Comparison of ENCODE assay signal across 14 cellular contexts in the genomic region with DNA sequence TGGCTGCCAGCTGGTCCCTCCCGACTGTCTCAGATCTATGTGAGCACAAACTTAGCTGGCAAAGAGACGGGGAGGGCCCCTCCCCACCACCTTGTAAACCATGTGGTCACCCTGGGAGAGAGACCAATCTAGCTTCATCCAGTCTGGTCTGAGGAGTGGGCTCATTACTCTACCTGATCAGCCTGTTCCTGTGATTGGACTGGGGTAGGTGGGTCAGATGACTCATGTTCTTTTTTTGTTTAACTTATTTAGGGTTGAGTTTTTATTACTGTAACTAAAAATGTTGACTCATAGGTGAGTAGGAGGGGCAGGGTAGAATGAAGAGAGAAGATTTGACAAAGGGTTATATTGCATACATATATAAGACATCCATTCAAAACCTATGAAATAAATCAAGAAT. TPM values are rescaled to one million over a fixed set of nuclear protein-coding genes. Genes with fewer than 3 reads are reported as not detected.
A peak's percentile ranks its signal among the peaks of the same experiment; 100 is the strongest.
DNase-seq lines count a peak whose midpoint lies in the region; ATAC-seq and TF ChIP-seq lines count a peak whose summit lies in the region.
"Had no signal": no experiment of that assay in that cellular context is flagged by ENCODE, and none has a peak within 500 bp of the region (broad histone marks: within the 10 kb centered on the region; RNA-seq: fewer than 3 reads in every experiment).

No MANE protein-coding gene starts in this region.

- H3K4me3 ChIP-seq in fibroblast of lung (replicated peaks in 1 of 4; ENCODE audit: control extremely low read depth in 1 of 4, insufficient read depth in 1 of 4, low read depth in 3 of 4, low read length in 4 of 4): no peak overlapping the region
- H3K4me3 ChIP-seq: stomach had no signal

- peak overlapping the region; percentile 44; the same call in 1 of the 2 replicates for H3K27ac ChIP-seq in RWPE1
- no peak overlapping the region for H3K27ac ChIP-seq in fibroblast of lung (ENCODE audit: insufficient read depth, low read length)
- H3K27ac ChIP-seq: neutrophil had no signal

- POLR2A ChIA-PET in RWPE1 (lab: Yijun Ruan, JAX; ENCODE audit: low non-redundant PET): no interaction called here

- peaks cover 50% of the 10 kb centered on the region for H3K36me3 Mint-ChIP-seq in type B pancreatic cell

- peaks cover 3% of the 10 kb centered on the region for H3K4me1 ChIP-seq in fibroblast of lung (ENCODE audit: control insufficient read depth, extremely low read depth, insufficient read depth, low read length)

- H3K4me1 Mint-ChIP-seq in type B pancreatic cell (ENCODE audit: unreplicated experiment): peaks cover 27% of the 10 kb centered on the region

- H3K9me3 Mint-ChIP-seq in type B pancreatic cell: no peaks in the 10 kb centered on the region

- no peak for TF ChIP-seq CTCF in RWPE1 (conservative IDR thresholded peaks at IDR 0.05; ENCODE audit: low read depth)
- TF ChIP-seq CTCF in fibroblast of lung (conservative IDR thresholded peaks at IDR 0.05 in 1 of 2, IDR thresholded peaks at IDR 0.05 in 1 of 2; ENCODE audit: low read depth in 1 of 2, low read length in 2 of 2): no peak
- TF ChIP-seq CTCF in type B pancreatic cell (conservative IDR thresholded peaks at IDR 0.05): no peak

- H2AFZ ChIP-seq in fibroblast of lung (ENCODE audit: low read length): no peak overlapping the region

- H3K79me2 ChIP-seq in fibroblast of lung (ENCODE audit: control insufficient read depth, insufficient read depth, low read length): peaks cover 7% of the 10 kb centered on the region

- H3K4me2 ChIP-seq in fibroblast of lung (ENCODE audit: extremely low read depth, insufficient read depth, low read length): no peak overlapping the region

- H3K4me3 Mint-ChIP-seq in type B pancreatic cell: peak overlapping the region; percentile 15

- H3K27me3 Mint-ChIP-seq in type B pancreatic cell: peaks cover 2% of the 10 kb centered on the region

- H3K27ac Mint-ChIP-seq in type B pancreatic cell: peak overlapping the region; percentile 48

- DNase-seq in stimulated activated CD4-positive, alpha-beta T cell treated with anti-CD3 and anti-CD28 coated beads, Interleukin-15, amount 100 ng/mL, for 24 hours: peak; percentile 25
- DNase-seq in stimulated activated CD4-positive, alpha-beta T cell treated with anti-CD3 and anti-CD28 coated beads, Interleukin-4, amount 100 ng/mL, for 1 hour: no peak
- DNase-seq in RWPE1 (ENCODE audit: low spot score) (peak; percentile 59), fibroblast of lung (ENCODE audit: low read depth in 2 of 2) (peak; percentile 31 to 56), type B pancreatic cell (ENCODE audit: extremely low spot score, unreplicated experiment) (no peak), anterior cingulate cortex (lab: John Stamatoyannopoulos, UW) (no peak)
- no peak for DNase-seq in effector CD4-positive, alpha-beta T cell
- DNase-seq: NCI-H1105 treated with DMSO at 0.1 percent for 48 hours, NCI-H510A, stomach had no signal

- ATAC-seq in HG02759 (IDR thresholded peaks at IDR 0.05; ENCODE audit: unreplicated experiment): no peak
- ATAC-seq: left lobe of liver, Right ventricle myocardium inferior had no signal

- CTCF ChIA-PET in RWPE1 (lab: Yijun Ruan, JAX): no interaction called here

- no peak overlapping the region for H3K9ac ChIP-seq in fibroblast of lung (ENCODE audit: insufficient read depth, low read length)

- H3K9me3 ChIP-seq in fibroblast of lung (ENCODE audit: control insufficient read depth, insufficient read depth, low read depth, low read length): no peaks in the 10 kb centered on the region
- H3K9me3 ChIP-seq: neutrophil, stomach had no signal

- H3K36me3 ChIP-seq in fibroblast of lung (ENCODE audit: control insufficient read depth, insufficient read depth, low read length): peaks cover 3% of the 10 kb centered on the region
- H3K36me3 ChIP-seq: neutrophil had no signal

- H3K27me3 ChIP-seq in fibroblast of lung (ENCODE audit: control insufficient read depth, insufficient read depth, low read length): no peaks in the 10 kb centered on the region
- H3K27me3 ChIP-seq: stomach had no signal

- H4K20me1 ChIP-seq in fibroblast of lung (ENCODE audit: control insufficient read depth, extremely low read depth, insufficient read depth, low read length): no peaks in the 10 kb centered on the region

RNA-seq across cellular contexts. Expression of gene GSTA4, which starts 4.7 kb away (rescaled TPM):
- total RNA-seq in fibroblast of lung (44.9 and 54.0 TPM in 2 replicates), type B pancreatic cell (ENCODE audit: low replicate concordance) (51.0 and 72.9 TPM in 2 replicates)
- 47.2 and 51.9 TPM in 2 replicates for polyA plus RNA-seq in fibroblast of lung
- 26.5 and 29.3 TPM in 2 replicates for polyA plus RNA-seq in fibroblast of lung (2012)
- polyA minus RNA-seq in fibroblast of lung (ENCODE audit: low replicate concordance): 2.2 and 4.1 TPM in 2 replicates

Comparison
In these comparisons a context has a peak if more than half of its experiments do, and no peak if none do; other contexts are left out.
1. DNase-seq: peak in stimulated activated CD4-positive, alpha-beta T cell treated with anti-CD3 and anti-CD28 coated beads, Interleukin-15, amount 100 ng/mL, for 24 hours (single experiment), RWPE1 (single experiment) and fibroblast of lung (2 of 2); none in stimulated activated CD4-positive, alpha-beta T cell treated with anti-CD3 and anti-CD28 coated beads, Interleukin-4, amount 100 ng/mL, for 1 hour (single experiment), type B pancreatic cell (single experiment), effector CD4-positive, alpha-beta T cell (single experiment) and anterior cingulate cortex (0 of 58).